Comparison of ENCODE assay signal across 8 cellular contexts in genomic region chr2:108583903-108584520, GRCh38. TPM values are rescaled to one million over a fixed set of nuclear protein-coding genes. Genes with fewer than 3 reads are reported as not detected.
DNase-seq lines count a peak whose midpoint lies in the region; ATAC-seq and TF ChIP-seq lines count a peak whose summit lies in the region.

No MANE protein-coding gene starts in this region.

- peak; percentile 81 for TF ChIP-seq CTCF in C4-2B (conservative IDR thresholded peaks at IDR 0.05)
- peak; percentile 65 to 94 (median 84) for TF ChIP-seq CTCF in dorsolateral prefrontal cortex (IDR thresholded peaks at IDR 0.05 in 54 of 56, conservative IDR thresholded peaks at IDR 0.05 in 2 of 56; ENCODE audit: low read depth in 1 of 56, partially characterized antibody in 56 of 56)

- no peak overlapping the region for H4K5ac ChIP-seq in mesendoderm (ENCODE audit: low read length)

- H3K9ac ChIP-seq in mesendoderm (ENCODE audit: low read length) = no peak overlapping the region

- H3K27me3 ChIP-seq in dorsolateral prefrontal cortex = no peaks in the 10 kb centered on the region
- H3K27me3 ChIP-seq in mesendoderm (ENCODE audit: insufficient read depth, low read length, poor library complexity) = no peaks in the 10 kb centered on the region

- no peak overlapping the region for H2BK5ac ChIP-seq in mesendoderm (ENCODE audit: low read length)

- H2AK5ac ChIP-seq in mesendoderm (ENCODE audit: low read length) = no peak overlapping the region

- no peak overlapping the region for H3K4ac ChIP-seq in mesendoderm (ENCODE audit: low read depth, low read length)

- H3K56ac ChIP-seq in mesendoderm (ENCODE audit: low read length) = no peak overlapping the region

- H3K4me3 ChIP-seq in dorsolateral prefrontal cortex (peak overlapping the region in 1 of 59 donors; percentile 26), mesendoderm (ENCODE audit: low read length) (no peak overlapping the region)

- no peak overlapping the region for H2BK15ac ChIP-seq in mesendoderm (replicated peaks; ENCODE audit: low read depth)

- WGBS in mesendoderm (ENCODE audit: extremely low coverage, insufficient coverage, low lambda C conversion rate) = no CpG with 5 or more reads among the region's 4 CpGs

- ATAC-seq in GM19025 (IDR thresholded peaks at IDR 0.05; ENCODE audit: low read depth, unreplicated experiment) = peak; percentile 70
- peak; percentile 64 for ATAC-seq in HG03196 (IDR thresholded peaks at IDR 0.05; ENCODE audit: unreplicated experiment)

- H3K79me2 ChIP-seq in mesendoderm (ENCODE audit: control insufficient read depth, insufficient read depth, low read length) = peaks cover 17% of the 10 kb centered on the region

- no peaks in the 10 kb centered on the region for H3K36me3 ChIP-seq in mesendoderm (ENCODE audit: control insufficient read depth, insufficient read depth, low read length)

- H3K4me2 ChIP-seq in mesendoderm (ENCODE audit: low read length) = no peak overlapping the region

- H2BK120ac ChIP-seq in mesendoderm (ENCODE audit: low read depth, low read length) = no peak overlapping the region

- no peak overlapping the region for H3K23ac ChIP-seq in mesendoderm (ENCODE audit: low read length)

- DNase-seq in NCI-H345 treated with DMSO at 0.1 percent for 48 hours (lab: John Stamatoyannopoulos, UW; ENCODE audit: unreplicated experiment) = peak; percentile 54
- DNase-seq in activated CD4-positive, alpha-beta T cell treated with anti-CD3 and anti-CD28 coated beads for 4 hours = peak; percentile 51 to 66
- DNase-seq in dorsolateral prefrontal cortex = peak in 6 of 10 donors; percentile 21 to 86 (median 58)
- peak; percentile 90 for DNase-seq in mesendoderm
- peak; percentile 4 to 14 for DNase-seq in stimulated activated CD8-positive, alpha-beta memory T cell treated with anti-CD3 and anti-CD28 coated beads, Interleukin-4, amount 100 ng/mL, for 1 hour (ENCODE audit: low read depth in 2 of 2, low spot score in 1 of 2)

- H3K79me1 ChIP-seq in mesendoderm (ENCODE audit: low read length) = peaks cover 16% of the 10 kb centered on the region

- H3K4me1 ChIP-seq in mesendoderm (ENCODE audit: control insufficient read depth, low read depth, low read length) = peaks cover 3% of the 10 kb centered on the region

- H3K27ac ChIP-seq in C4-2B (no peak overlapping the region), dorsolateral prefrontal cortex (peak overlapping the region in 6 of 59 donors; percentile 6 to 52 (median 16)), mesendoderm (ENCODE audit: low read depth, low read length) (no peak overlapping the region)

- H4K8ac ChIP-seq in mesendoderm (ENCODE audit: low read depth, low read length) = no peak overlapping the region

- H3K18ac ChIP-seq in mesendoderm (ENCODE audit: low read length) = no peak overlapping the region

- intact Hi-C loops in dorsolateral prefrontal cortex (cut with DNase I) = loop anchor here (1.0 to 10.0 kb wide), 5 partner anchors 52 to 649 kb away; partner anchors contain the start of genes GCC2 (in 2 of the 2) and LIMS1 (in 1 of the 2)

RNA-seq across cellular contexts. Expression of gene LIMS1, which starts 49.7 kb away (rescaled TPM):
- 10 to 100 TPM; 11.9 to 38.1 (median 21.9) TPM for total RNA-seq in dorsolateral prefrontal cortex
- 47.1 TPM for polyA plus RNA-seq in mesendoderm (2013, experiment 1 of 2)
- polyA plus RNA-seq in mesendoderm (2013, experiment 2 of 2) = 45.2 TPM

Comparison
In these comparisons a context has a peak if more than half of its experiments do, and no peak if none do; other contexts are left out.
1. DNase-seq: peak in every context shown above with its lines; median percentile 90 in mesendoderm; 58 in activated CD4-positive, alpha-beta T cell treated with anti-CD3 and anti-CD28 coated beads for 4 hours; 58 in dorsolateral prefrontal cortex; 54 in NCI-H345 treated with DMSO at 0.1 percent for 48 hours; 9 in stimulated activated CD8-positive, alpha-beta memory T cell treated with anti-CD3 and anti-CD28 coated beads, Interleukin-4, amount 100 ng/mL, for 1 hour.